Comparison of ENCODE assay signal across 8 cellular contexts in genomic region chr4:3949916-3950315, GRCh38.
DNase-seq lines count a peak whose midpoint lies in the region; ATAC-seq and TF ChIP-seq lines count a peak whose summit lies in the region.
"Not testable (repeated sequence)": the region's sequence is repeated elsewhere in the genome, so short reads cannot be mapped to it uniquely, and the experiment has no call there.

No MANE protein-coding gene starts in this region.

- not testable (repeated sequence) for ATAC-seq in GM23338, foreskin keratinocyte
- ATAC-seq in right lobe of liver, result peak in 2 of 4 donors; percentile 38 to 47

- not testable (repeated sequence) for H3K4me2 ChIP-seq in GM23338

- H3K4me3 Mint-ChIP-seq in CD14-positive monocyte; GM23338; MCF 10A (ENCODE audit: unreplicated experiment): not testable (repeated sequence)

- not testable (repeated sequence) for TF ChIP-seq POLR2A in right lobe of liver (IDR thresholded peaks at IDR 0.05)

- not testable (repeated sequence) for H3K36me3 Mint-ChIP-seq in CD14-positive monocyte
- H3K36me3 Mint-ChIP-seq in GM23338 (ENCODE audit: low read depth) (peaks cover 19% of the 10 kb centered on the region), MCF 10A (ENCODE audit: insufficient read depth, unreplicated experiment) (peaks cover 15% of the 10 kb centered on the region)

- H3K9me3 ChIP-seq in right lobe of liver, result not testable (repeated sequence)

- DNase-seq in CD14-positive monocyte (ENCODE audit: low spot score); foreskin keratinocyte: not testable (repeated sequence)
- DNase-seq in GM23338 (ENCODE audit: low spot score) (peak; percentile 72), NCI-H2196 (lab: John Stamatoyannopoulos, UW; ENCODE audit: unreplicated experiment) (peak; percentile 53), UCSD-AML1 (lab: John Stamatoyannopoulos, UW; ENCODE audit: unreplicated experiment) (peak; percentile 33), MCF 10A (ENCODE audit: unreplicated experiment) (peak; percentile 47), right lobe of liver (peak; percentile 60 to 65 (median 60))
- DNase-seq in stimulated activated CD4-positive, alpha-beta T cell treated with anti-CD3 and anti-CD28 coated beads, Interleukin-4, amount 100 ng/mL, for 24 hours, result peak; percentile 15

- WGBS in right lobe of liver (ENCODE audit: insufficient coverage, low coverage, low lambda C conversion rate, missing lambda C conversion rate), result 53% methylated on average over 3 of the region's 5 CpGs

- H3K36me3 ChIP-seq in GM23338 (ENCODE audit: insufficient read depth); right lobe of liver: not testable (repeated sequence)

- not testable (repeated sequence) for BruUV-seq in MCF 10A (replicated peaks; lab: Mats Ljungman, UMichigan)

- H3F3A ChIP-seq in GM23338 (replicated peaks; ENCODE audit: low read depth), result not testable (repeated sequence)

- POLR2A ChIA-PET in MCF 10A (lab: Yijun Ruan, JAX), result not testable (repeated sequence)

- not testable (repeated sequence) for H3K9me2 ChIP-seq in GM23338 (ENCODE audit: insufficient read depth)

- not testable (repeated sequence) for H3K27ac Mint-ChIP-seq in CD14-positive monocyte; GM23338; MCF 10A (ENCODE audit: low read depth, unreplicated experiment)

- not testable (repeated sequence) for H3K27ac ChIP-seq in GM23338 (ENCODE audit: low read depth); foreskin keratinocyte; right lobe of liver

- H3K4me1 Mint-ChIP-seq in CD14-positive monocyte, result not testable (repeated sequence)
- H3K4me1 Mint-ChIP-seq in GM23338 (peaks cover 12% of the 10 kb centered on the region), MCF 10A (ENCODE audit: insufficient read depth, unreplicated experiment) (peaks cover 22% of the 10 kb centered on the region)

- not testable (repeated sequence) for H4K20me1 ChIP-seq in GM23338 (replicated peaks; ENCODE audit: insufficient read depth)

- H3K27me3 ChIP-seq in GM23338 (ENCODE audit: insufficient read depth); foreskin keratinocyte; right lobe of liver: not testable (repeated sequence)

- H2AFZ ChIP-seq in GM23338, result not testable (repeated sequence)

- TF ChIP-seq CTCF in CD14-positive monocyte (IDR thresholded peaks at IDR 0.05) (peak; percentile 56), GM23338 (conservative IDR thresholded peaks at IDR 0.05; ENCODE audit: low read depth in 2 of 2) (peak; percentile 51 to 78), MCF 10A (IDR thresholded peaks at IDR 0.05; ENCODE audit: unreplicated experiment) (peak; percentile 49), foreskin keratinocyte (conservative IDR thresholded peaks at IDR 0.05) (peak; percentile 50), right lobe of liver (IDR thresholded peaks at IDR 0.05) (peak; percentile 47 to 54 (median 51))

- H3K4me3 ChIP-seq in GM23338, right lobe of liver: not testable (repeated sequence)

- intact Hi-C loops in CD14-positive monocyte (cut with micrococcal nuclease); right lobe of liver (cut with DNase I): not testable (repeated sequence)
- intact Hi-C loops in MCF 10A (cut with micrococcal nuclease), result loop anchor here (10.0 kb wide), 2 partner anchors 55 to 755 kb away; no protein-coding TSS in a partner anchor

- H3K27me3 Mint-ChIP-seq in CD14-positive monocyte (ENCODE audit: low read depth in 3 of 3); MCF 10A (ENCODE audit: insufficient read depth, unreplicated experiment): not testable (repeated sequence)
- peaks cover 11% of the 10 kb centered on the region for H3K27me3 Mint-ChIP-seq in GM23338 (ENCODE audit: insufficient read depth, low read depth, poor library complexity)

- CTCF ChIA-PET in MCF 10A (lab: Yijun Ruan, JAX), result not testable (repeated sequence)

- not testable (repeated sequence) for H3K4me1 ChIP-seq in GM23338 (ENCODE audit: insufficient read depth); foreskin keratinocyte; right lobe of liver

- not testable (repeated sequence) for H3K79me2 ChIP-seq in GM23338 (replicated peaks; ENCODE audit: insufficient read depth)

- not testable (repeated sequence) for H3K9me3 Mint-ChIP-seq in CD14-positive monocyte; GM23338; MCF 10A (ENCODE audit: unreplicated experiment)
